In the genomic region with DNA sequence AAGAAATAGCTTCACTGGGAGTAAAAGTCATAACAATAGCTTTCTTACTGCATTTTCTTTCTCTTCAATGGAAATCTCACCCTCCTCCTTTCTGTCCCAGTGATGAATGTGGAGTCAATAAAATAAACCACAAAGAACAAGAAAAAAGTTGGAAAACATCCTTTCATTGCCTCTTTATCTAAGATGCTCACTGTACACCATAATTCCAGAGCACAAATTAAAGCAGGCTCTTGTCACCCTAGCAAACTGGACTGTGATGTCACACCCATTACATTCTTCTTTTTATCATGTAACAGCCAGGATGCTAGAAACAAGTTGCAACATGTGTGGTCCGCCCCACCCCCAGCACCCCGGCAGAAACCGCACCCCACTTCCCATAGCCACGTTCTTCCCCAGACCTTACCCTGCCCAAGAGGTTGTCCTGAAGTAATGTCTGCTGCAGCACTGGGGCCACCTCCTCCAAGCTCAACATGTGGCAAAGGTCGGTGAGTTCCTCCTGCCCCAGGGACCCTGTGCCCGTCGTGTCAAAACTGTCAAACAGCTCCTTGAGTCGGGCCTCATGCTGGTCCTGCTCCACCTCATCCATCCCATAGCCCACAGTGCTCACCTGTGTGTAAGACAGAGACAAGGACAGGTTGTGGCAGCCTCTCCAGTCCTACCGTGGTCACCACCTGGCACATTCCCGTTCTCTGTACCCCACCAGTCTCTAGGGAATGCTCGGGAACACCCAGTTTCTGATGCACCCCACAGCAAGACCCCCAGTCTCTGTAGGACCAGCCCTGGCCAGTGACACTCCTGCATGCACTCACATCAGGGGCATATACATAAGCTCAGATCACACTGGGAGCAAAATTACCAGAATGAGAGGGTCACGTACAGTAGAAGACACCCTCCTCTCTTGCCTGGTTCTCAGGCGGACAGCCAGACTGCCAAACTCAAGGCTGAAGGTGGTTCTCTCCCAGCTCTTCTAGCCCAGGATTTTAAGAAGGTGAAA, we compare ENCODE assay signal across 1 cellular context.
TF ChIP-seq lines count a peak whose summit lies in the region.

No MANE protein-coding gene starts in this region.

TF ChIP-seq in neural cell, 6 proteins besides CTCF, POLR2A, EP300 and RAD21 (continued from another document):
- TF ChIP-seq, protein P1, sequence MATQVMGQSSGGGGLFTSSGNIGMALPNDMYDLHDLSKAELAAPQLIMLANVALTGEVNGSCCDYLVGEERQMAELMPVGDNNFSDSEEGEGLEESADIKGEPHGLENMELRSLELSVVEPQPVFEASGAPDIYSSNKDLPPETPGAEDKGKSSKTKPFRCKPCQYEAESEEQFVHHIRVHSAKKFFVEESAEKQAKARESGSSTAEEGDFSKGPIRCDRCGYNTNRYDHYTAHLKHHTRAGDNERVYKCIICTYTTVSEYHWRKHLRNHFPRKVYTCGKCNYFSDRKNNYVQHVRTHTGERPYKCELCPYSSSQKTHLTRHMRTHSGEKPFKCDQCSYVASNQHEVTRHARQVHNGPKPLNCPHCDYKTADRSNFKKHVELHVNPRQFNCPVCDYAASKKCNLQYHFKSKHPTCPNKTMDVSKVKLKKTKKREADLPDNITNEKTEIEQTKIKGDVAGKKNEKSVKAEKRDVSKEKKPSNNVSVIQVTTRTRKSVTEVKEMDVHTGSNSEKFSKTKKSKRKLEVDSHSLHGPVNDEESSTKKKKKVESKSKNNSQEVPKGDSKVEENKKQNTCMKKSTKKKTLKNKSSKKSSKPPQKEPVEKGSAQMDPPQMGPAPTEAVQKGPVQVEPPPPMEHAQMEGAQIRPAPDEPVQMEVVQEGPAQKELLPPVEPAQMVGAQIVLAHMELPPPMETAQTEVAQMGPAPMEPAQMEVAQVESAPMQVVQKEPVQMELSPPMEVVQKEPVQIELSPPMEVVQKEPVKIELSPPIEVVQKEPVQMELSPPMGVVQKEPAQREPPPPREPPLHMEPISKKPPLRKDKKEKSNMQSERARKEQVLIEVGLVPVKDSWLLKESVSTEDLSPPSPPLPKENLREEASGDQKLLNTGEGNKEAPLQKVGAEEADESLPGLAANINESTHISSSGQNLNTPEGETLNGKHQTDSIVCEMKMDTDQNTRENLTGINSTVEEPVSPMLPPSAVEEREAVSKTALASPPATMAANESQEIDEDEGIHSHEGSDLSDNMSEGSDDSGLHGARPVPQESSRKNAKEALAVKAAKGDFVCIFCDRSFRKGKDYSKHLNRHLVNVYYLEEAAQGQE (IDR thresholded peaks at IDR 0.05; ENCODE audit: borderline replicate concordance): no peak
- TF ChIP-seq SMC3 (conservative IDR thresholded peaks at IDR 0.05; ENCODE audit: poor library complexity) (no peak), POLR2AphosphoS5 (IDR thresholded peaks at IDR 0.05) (no peak), MXI1 (conservative IDR thresholded peaks at IDR 0.05; ENCODE audit: poor library complexity, severe bottlenecking) (no peak)
